12 cellular contexts compared by ENCODE assay signal in the genomic region with DNA sequence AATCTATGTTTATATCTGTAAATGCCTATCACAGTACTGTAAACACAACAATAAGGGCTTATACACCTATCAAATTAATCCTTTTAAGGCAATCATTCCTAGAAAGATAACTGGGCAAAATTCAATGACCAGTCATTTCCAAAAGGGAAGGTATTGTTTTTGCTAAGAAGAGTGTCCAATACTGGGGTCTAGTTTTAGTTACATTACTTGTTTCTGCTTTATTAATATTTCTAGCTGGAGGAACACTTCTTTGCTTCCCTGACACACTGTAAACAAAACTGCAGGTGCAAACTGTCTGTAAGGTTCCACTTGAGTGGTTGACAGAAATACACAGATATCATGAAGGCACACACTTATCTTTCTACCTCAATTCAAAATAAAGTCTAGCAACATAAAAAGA.
DNase-seq lines count a peak whose midpoint lies in the region; ATAC-seq and TF ChIP-seq lines count a peak whose summit lies in the region.
"Had no signal": no experiment of that assay in that cellular context is flagged by ENCODE, and none has a peak within 500 bp of the region (broad histone marks: within the 10 kb centered on the region; RNA-seq: fewer than 3 reads in every experiment).

No MANE protein-coding gene starts in this region.

- no peak overlapping the region for H3K9ac ChIP-seq in DND-41 (ENCODE audit: low read depth, low read length)
- H3K9ac ChIP-seq: neural progenitor cell had no signal

- H3K9me3 ChIP-seq in DND-41 (ENCODE audit: insufficient read depth, low read length, severe bottlenecking) (no peaks in the 10 kb centered on the region), spleen (no peaks in the 10 kb centered on the region)
- H3K9me3 ChIP-seq in naive thymus-derived CD4-positive, alpha-beta T cell (ENCODE audit: control insufficient read depth in 2 of 3, low read length in 3 of 3): no peaks in the 10 kb centered on the region

- peaks cover 97% of the 10 kb centered on the region for H3K79me2 ChIP-seq in DND-41 (ENCODE audit: insufficient read depth, low read length)

- TF ChIP-seq POLR2A in spleen (IDR thresholded peaks at IDR 0.05): no peak

- no peak overlapping the region for H3K4me3 ChIP-seq in DND-41 (ENCODE audit: low read depth in 1 of 2, low read length in 2 of 2)
- no peak overlapping the region for H3K4me3 ChIP-seq in naive thymus-derived CD4-positive, alpha-beta T cell (ENCODE audit: low read length)
- no peak overlapping the region for H3K4me3 ChIP-seq in spleen
- H3K4me3 ChIP-seq: neural progenitor cell had no signal

- H2AFZ ChIP-seq in DND-41 (ENCODE audit: low read depth, low read length): no peak overlapping the region
- H2AFZ ChIP-seq: neural progenitor cell had no signal

- intact Hi-C loops in naive thymus-derived CD4-positive, alpha-beta T cell (cut with micrococcal nuclease): no loop called here
- intact Hi-C loops in spleen (cut with DNase I; ENCODE audit: low total_unique reads): no loop called here

- TF ChIP-seq CTCF in DND-41 (IDR thresholded peaks at IDR 0.05; ENCODE audit: borderline replicate concordance, extremely low read depth, low read length, poor library complexity, severe bottlenecking) (no peak), spleen (IDR thresholded peaks at IDR 0.05 in 8 of 11, conservative IDR thresholded peaks at IDR 0.05 in 3 of 11) (no peak)

- CTCF ChIA-PET in naive thymus-derived CD4-positive, alpha-beta T cell (lab: Charles Lee): no interaction called here

- H3K4me1 Mint-ChIP-seq in naive thymus-derived CD4-positive, alpha-beta T cell: peaks cover 12 to 64% (median 14%) of the 10 kb centered on the region in 7 donors
- H3K4me1 Mint-ChIP-seq: neural progenitor cell had no signal

- H3K27me3 Mint-ChIP-seq in naive thymus-derived CD4-positive, alpha-beta T cell: no peaks in the 10 kb centered on the region

- H3K27ac Mint-ChIP-seq in naive thymus-derived CD4-positive, alpha-beta T cell: peak overlapping the region in 1 of 9 donors; percentile 59
- H3K27ac Mint-ChIP-seq: H9, neural progenitor cell had no signal

- 0 out of 3 replicates have a peak, but pooled peaks have one; percentile 23 for ATAC-seq in DND-41 (ENCODE audit: insufficient read depth, low read depth)
- peak; percentile 78 for ATAC-seq in GM19351 (IDR thresholded peaks at IDR 0.05; ENCODE audit: unreplicated experiment)
- ATAC-seq in HG02973 (IDR thresholded peaks at IDR 0.05; ENCODE audit: unreplicated experiment): peak; percentile 68
- no peak for ATAC-seq in naive thymus-derived CD4-positive, alpha-beta T cell

- H3K27ac ChIP-seq in DND-41 (ENCODE audit: low read length) (peak overlapping the region; percentile 74), spleen (no peak overlapping the region)
- no peak overlapping the region for H3K27ac ChIP-seq in naive thymus-derived CD4-positive, alpha-beta T cell (ENCODE audit: low read depth, low read length)
- H3K27ac ChIP-seq: neural progenitor cell had no signal

- POLR2A ChIA-PET in naive thymus-derived CD4-positive, alpha-beta T cell (lab: Charles Lee): no interaction called here

- H3K4me1 ChIP-seq in DND-41 (ENCODE audit: insufficient read depth, low read length) (peaks cover 54% of the 10 kb centered on the region), spleen (peaks cover 0 to 2% (median 0%) of the 10 kb centered on the region in 6 donors)
- H3K4me1 ChIP-seq in naive thymus-derived CD4-positive, alpha-beta T cell (ENCODE audit: control insufficient read depth in 2 of 2, insufficient read depth in 2 of 2, low read length in 2 of 2): no peaks in the 10 kb centered on the region
- H3K4me1 ChIP-seq: neural progenitor cell had no signal

- peaks cover 15 to 60% (median 28%) of the 10 kb centered on the region in 5 donors for H3K36me3 Mint-ChIP-seq in naive thymus-derived CD4-positive, alpha-beta T cell

- DNase-seq in DND-41 (no peak), NCI-H2196 (lab: John Stamatoyannopoulos, UW; ENCODE audit: unreplicated experiment) (peak; percentile 57), retina (no peak), spleen (no peak)
- DNase-seq in naive thymus-derived CD4-positive, alpha-beta T cell: no peak
- no peak for DNase-seq in central memory CD4-positive, alpha-beta T cell
- DNase-seq: H9; hippocampal formation; stimulated activated CD4-positive, alpha-beta T cell treated with anti-CD3 and anti-CD28 coated beads, Interleukin-4, amount 100 ng/mL, for 1 hour had no signal

- H3K36me3 ChIP-seq in DND-41 (ENCODE audit: insufficient read depth, low read length): peaks cover 72% of the 10 kb centered on the region
- H3K36me3 ChIP-seq in naive thymus-derived CD4-positive, alpha-beta T cell (ENCODE audit: control insufficient read depth in 2 of 3, insufficient read depth in 3 of 3, low read length in 3 of 3): peaks cover 0 to 3% (median 0%) of the 10 kb centered on the region in 3 experiments
- peaks cover 0 to 21% (median 0%) of the 10 kb centered on the region in 6 donors for H3K36me3 ChIP-seq in spleen
- H3K36me3 ChIP-seq: neural progenitor cell had no signal

- peaks cover 4% of the 10 kb centered on the region; the same call in 1 of the 2 replicates for H4K20me1 ChIP-seq in DND-41 (ENCODE audit: insufficient read depth, low read length)

- H3K27me3 ChIP-seq in DND-41 (ENCODE audit: insufficient read depth, low read length, poor library complexity): no peaks in the 10 kb centered on the region
- H3K27me3 ChIP-seq in naive thymus-derived CD4-positive, alpha-beta T cell (ENCODE audit: control insufficient read depth in 2 of 2, insufficient read depth in 2 of 2, low read length in 2 of 2): no peaks in the 10 kb centered on the region
- no peaks in the 10 kb centered on the region for H3K27me3 ChIP-seq in spleen (replicated peaks in 1 of 7)
- H3K27me3 ChIP-seq: neural progenitor cell had no signal

- H3K9me3 Mint-ChIP-seq in naive thymus-derived CD4-positive, alpha-beta T cell: peaks cover 0 to 14% (median 0%) of the 10 kb centered on the region in 11 donors
- H3K9me3 Mint-ChIP-seq: H9, neural progenitor cell had no signal

- H3K4me3 Mint-ChIP-seq in naive thymus-derived CD4-positive, alpha-beta T cell: no peak overlapping the region
- H3K4me3 Mint-ChIP-seq: H9, neural progenitor cell had no signal

- no peak overlapping the region for H3K4me2 ChIP-seq in DND-41 (ENCODE audit: insufficient read depth, low read length)
- H3K4me2 ChIP-seq: neural progenitor cell had no signal
